3 cellular contexts compared by ENCODE assay signal in genomic region chr1:104624538-104624937, GRCh38.
A peak's percentile ranks its signal among the peaks of the same experiment; 100 is the strongest.
TF ChIP-seq lines count a peak whose summit lies in the region.

No MANE protein-coding gene starts in this region.

TF ChIP-seq in HepG2, 621 proteins besides CTCF, POLR2A, EP300 and RAD21:
- no peak for TF ChIP-seq MXD4 (CRISPR knock-in tag; IDR thresholded peaks at IDR 0.05)
- TF ChIP-seq CEBPB (IDR thresholded peaks at IDR 0.05; ENCODE audit: borderline replicate concordance, low read depth, low read length) = peak; percentile 32; the same call in 1 of the 2 replicates
TF ChIP-seq in HepG2: peak in this region for 1.

TF ChIP-seq in IMR-90, 13 proteins besides CTCF, POLR2A, EP300 and RAD21:
- TF ChIP-seq ELK1 (IDR thresholded peaks at IDR 0.05; ENCODE audit: borderline replicate concordance, low read depth, low read length) = no peak
- no peak for TF ChIP-seq USF2 (IDR thresholded peaks at IDR 0.05; ENCODE audit: low read depth, low read length)
- TF ChIP-seq CEBPB (IDR thresholded peaks at IDR 0.05; ENCODE audit: low read depth, low read length) = peak; percentile 56; the same call in 1 of the 2 replicates
- TF ChIP-seq MAFK (IDR thresholded peaks at IDR 0.05; ENCODE audit: low read depth, low read length) = no peak
- TF ChIP-seq CHD1 (IDR thresholded peaks at IDR 0.05; ENCODE audit: low read depth, low read length) = no peak

TF ChIP-seq in K562, 482 proteins besides CTCF, POLR2A, EP300 and RAD21:
- peak; percentile 58 for TF ChIP-seq CEBPB (tag; IDR thresholded peaks at IDR 0.05)
- TF ChIP-seq ZBTB11 (CRISPR knock-in tag; IDR thresholded peaks at IDR 0.05) = no peak
- TF ChIP-seq CEBPG (CRISPR knock-in tag; IDR thresholded peaks at IDR 0.05) = no peak
- TF ChIP-seq CEBPG (tag; conservative IDR thresholded peaks at IDR 0.05 in 1 of 2, IDR thresholded peaks at IDR 0.05 in 1 of 2) = peak in 1 of 2 experiments; percentile 79; a peak in 2 of 4 replicates
